In genomic region chr20:46965124-46965455, GRCh38 we compare ENCODE assay signal across 19 cellular contexts.
"Had no signal": no experiment of that assay in that cellular context is flagged by ENCODE, and none has a peak within 500 bp of the region (broad histone marks: within the 10 kb centered on the region; RNA-seq: fewer than 3 reads in every experiment).

No MANE protein-coding gene starts in this region.

- DNase-seq: activated CD4-positive, alpha-beta memory T cell treated with anti-CD3 and anti-CD28 coated beads, Interleukin-2, amount 10 ng/mL, durations not matched to agents 7 days and 5 days; activated CD4-positive, alpha-beta T cell treated with anti-CD3 and anti-CD28 coated beads for 36 hours; activated CD4-positive, alpha-beta T cell treated with anti-CD3 and anti-CD28 coated beads, Interleukin-2, amount 50 U/mL, for 1 hour; activated naive CD4-positive, alpha-beta T cell; activated T-cell treated with anti-CD3 and anti-CD28 coated beads for 4 hours; activated T-cell treated with anti-CD3 and anti-CD28 coated beads, Interleukin-2, amount 50 U/mL, for 72 hours; aorta; MG63; MV-4-11; NCI-H1417 treated with DMSO at 0.1 percent for 48 hours; NCI-H1694; NCI-H526 treated with DMSO at 0.1 percent for 48 hours; PC-3; SIG-M5; T-cell; T-helper 2 cell; T1000 had no signal

- FAIRE-seq: bronchial epithelial cell, TTC549 had no signal

- ATAC-seq: activated CD4-positive, alpha-beta T cell treated with anti-CD3 and anti-CD28 coated beads for 36 hours; activated T-cell treated with anti-CD3 and anti-CD28 coated beads, Interleukin-2, amount 50 U/mL, for 72 hours; PC-3; T-cell had no signal

- H3K9me3 ChIP-seq: MG63 had no signal

- H3K27me3 ChIP-seq: MG63 had no signal

- H3K4me3 ChIP-seq: MG63 had no signal

- H3K36me3 ChIP-seq: MG63 had no signal
